ENCODE assay signal across 20 cellular contexts in the genomic region with DNA sequence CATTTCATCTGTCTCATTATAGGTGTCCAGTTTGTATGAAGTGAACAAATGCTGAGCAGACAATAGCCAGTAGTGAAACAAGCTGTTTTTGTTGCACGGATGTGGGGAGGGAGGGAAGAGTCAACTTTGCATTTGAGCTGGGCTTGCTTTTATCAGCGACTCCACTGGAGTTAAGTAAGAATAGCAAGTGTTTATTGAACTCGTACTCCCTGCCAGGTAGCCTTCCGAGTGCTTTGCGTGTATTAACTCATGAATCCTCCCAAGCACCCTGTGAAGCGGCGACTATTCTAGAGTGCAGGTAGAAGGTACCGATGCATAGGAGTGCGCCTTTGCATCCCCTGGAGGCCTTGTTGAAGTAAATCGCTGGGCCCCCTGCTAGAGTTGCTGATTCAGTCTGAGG. TPM values are rescaled to one million over a fixed set of nuclear protein-coding genes. Genes with fewer than 3 reads are reported as not detected.
A peak's percentile ranks its signal among the peaks of the same experiment; 100 is the strongest.
DNase-seq lines count a peak whose midpoint lies in the region; ATAC-seq and TF ChIP-seq lines count a peak whose summit lies in the region.
"Had no signal": no experiment of that assay in that cellular context is flagged by ENCODE, and none has a peak within 500 bp of the region (broad histone marks: within the 10 kb centered on the region; RNA-seq: fewer than 3 reads in every experiment).

No MANE protein-coding gene starts in this region.

- peak overlapping the region; percentile 89 for H3K27ac Mint-ChIP-seq in progenitor cell of endocrine pancreas
- peak overlapping the region in 1 of 2 donors; percentile 39 for H3K27ac Mint-ChIP-seq in T-cell
- H3K27ac Mint-ChIP-seq: activated B cell treated with CpG ODN at 0.5 μM for 24 hours; activated naive CD4-positive, alpha-beta T cell treated with anti-CD3 and anti-CD28 coated beads, Interleukin-2, amount 50 U/mL, for 72 hours; activated T-helper 1 cell treated with anti-CD3 and anti-CD28 coated beads, Interleukin-12 subunit alpha, Interleukin-12 subunit beta, Interleukin-2, Interleukin-4 antibody, amounts not matched to agents 30 ng/mL and 10 ng/mL and 1 ng/mL, durations not matched to agents 14 hours and 24 hours and 36 hours; natural killer cell had no signal

- H3K4me3 ChIP-seq in H7 (ENCODE audit: insufficient read depth, low read depth, low read length) (no peak overlapping the region), left lung (no peak overlapping the region)
- H3K4me3 ChIP-seq: PC-9 had no signal

- no peaks in the 10 kb centered on the region for H3K9me3 Mint-ChIP-seq in progenitor cell of endocrine pancreas (ENCODE audit: low read depth)
- no peaks in the 10 kb centered on the region for H3K9me3 Mint-ChIP-seq in T-cell
- H3K9me3 Mint-ChIP-seq: activated B cell treated with CpG ODN at 0.5 μM for 24 hours; activated naive CD4-positive, alpha-beta T cell treated with anti-CD3 and anti-CD28 coated beads, Interleukin-2, amount 50 U/mL, for 72 hours; activated T-helper 1 cell treated with anti-CD3 and anti-CD28 coated beads, Interleukin-12 subunit alpha, Interleukin-12 subunit beta, Interleukin-2, Interleukin-4 antibody, amounts not matched to agents 30 ng/mL and 10 ng/mL and 1 ng/mL, durations not matched to agents 14 hours and 24 hours and 36 hours; natural killer cell had no signal

- intact Hi-C loops in left lung (cut with DNase I): no loop called here

- CTCF ChIA-PET in T-cell (lab: Charles Lee): no interaction called here

- peaks cover 10 to 61% of the 10 kb centered on the region in 2 donors for H3K4me1 ChIP-seq in left lung

- no peaks in the 10 kb centered on the region for H3K27me3 ChIP-seq in H7 (ENCODE audit: control insufficient read depth, insufficient read depth, low read length)
- no peaks in the 10 kb centered on the region for H3K27me3 ChIP-seq in left lung

- no peaks in the 10 kb centered on the region for H3K36me3 ChIP-seq in H7 (replicated peaks; ENCODE audit: control insufficient read depth, insufficient read depth, low read length)
- no peaks in the 10 kb centered on the region for H3K36me3 ChIP-seq in left lung

- H3K36me3 Mint-ChIP-seq in progenitor cell of endocrine pancreas (ENCODE audit: insufficient read depth) (no peaks in the 10 kb centered on the region), T-cell (no peaks in the 10 kb centered on the region)
- H3K36me3 Mint-ChIP-seq: activated naive CD4-positive, alpha-beta T cell treated with anti-CD3 and anti-CD28 coated beads, Interleukin-2, amount 50 U/mL, for 72 hours; natural killer cell had no signal

- DNase-seq in H7: peak; percentile 73
- peak in 1 of 2 donors; percentile 35 for DNase-seq in left lung
- no peak for DNase-seq in progenitor cell of endocrine pancreas (ENCODE audit: low spot score, unreplicated experiment)
- DNase-seq in SKM-1 (lab: John Stamatoyannopoulos, UW; ENCODE audit: unreplicated experiment): no peak
- DNase-seq in T-cell: no peak
- DNase-seq in NCI-H2227 (lab: John Stamatoyannopoulos, UW; ENCODE audit: unreplicated experiment): no peak
- DNase-seq: activated B cell treated with CpG ODN at 0.5 μM for 24 hours; DMS79; glutamatergic neuron; natural killer cell; NCI-H1436; NCI-H82; PC-9; stimulated activated CD8-positive, alpha-beta memory T cell treated with anti-CD3 and anti-CD28 coated beads, Interleukin-4, amount 100 ng/mL, for 48 hours had no signal

- H3K4me1 Mint-ChIP-seq in progenitor cell of endocrine pancreas (ENCODE audit: low read depth): peaks cover 17% of the 10 kb centered on the region
- H3K4me1 Mint-ChIP-seq in T-cell: peaks cover 14 to 22% (median 21%) of the 10 kb centered on the region in 3 donors

- no peaks in the 10 kb centered on the region for H3K27me3 Mint-ChIP-seq in progenitor cell of endocrine pancreas
- no peaks in the 10 kb centered on the region for H3K27me3 Mint-ChIP-seq in T-cell
- H3K27me3 Mint-ChIP-seq: activated B cell treated with CpG ODN at 0.5 μM for 24 hours had no signal

- H3K9me3 ChIP-seq in left lung: no peaks in the 10 kb centered on the region

- no peak for ATAC-seq in left lung
- ATAC-seq in T-cell (replicated peaks in 1 of 4): no peak
- ATAC-seq: activated naive CD4-positive, alpha-beta T cell treated with anti-CD3 and anti-CD28 coated beads, Interleukin-2, amount 50 U/mL, for 72 hours; natural killer cell had no signal

- POLR2A ChIA-PET in T-cell (lab: Charles Lee): no interaction called here

- H3K27ac ChIP-seq in VCaP (peak overlapping the region; percentile 99), left lung (peak overlapping the region; percentile 53 to 95)
- H3K27ac ChIP-seq: PC-9 had no signal

- TF ChIP-seq CTCF in VCaP (conservative IDR thresholded peaks at IDR 0.05) (no peak), left lung (IDR thresholded peaks at IDR 0.05) (no peak), progenitor cell of endocrine pancreas (IDR thresholded peaks at IDR 0.05; ENCODE audit: unreplicated experiment) (no peak)

- H3K4me3 Mint-ChIP-seq in progenitor cell of endocrine pancreas (ENCODE audit: low read depth) (no peak overlapping the region), T-cell (no peak overlapping the region)
- H3K4me3 Mint-ChIP-seq: activated B cell treated with CpG ODN at 0.5 μM for 24 hours; activated T-helper 1 cell treated with anti-CD3 and anti-CD28 coated beads, Interleukin-12 subunit alpha, Interleukin-12 subunit beta, Interleukin-2, Interleukin-4 antibody, amounts not matched to agents 30 ng/mL and 10 ng/mL and 1 ng/mL, durations not matched to agents 14 hours and 24 hours and 36 hours; natural killer cell had no signal

RNA-seq across cellular contexts. Expression of gene ZNF444, which starts 4.7 kb away (rescaled TPM):
- 60.9 and 63.4 TPM in 2 replicates for total RNA-seq in H7 (2014; rRNA removed; shearing (Covaris generic))
- total RNA-seq in left lung (10 to 100 TPM; 35.4 to 36.8 TPM), progenitor cell of endocrine pancreas (132 and 135 TPM in 2 replicates), T-cell (10 to 100 TPM; 23.1 to 51.4 (median 46.0) TPM)

RNA-seq across cellular contexts. Expression of gene ZNF787, which starts 15.3 kb away (rescaled TPM):
- total RNA-seq in H7 (2014; rRNA removed; shearing (Covaris generic)): 84.2 and 95.4 TPM in 2 replicates
- total RNA-seq in left lung (10 to 100 TPM; 26.4 to 44.6 TPM), progenitor cell of endocrine pancreas (33.9 and 34.3 TPM in 2 replicates), T-cell (10 to 100 TPM; 20.6 to 38.6 (median 34.9) TPM)

RNA-seq across cellular contexts. Expression of gene GALP, which starts 39.4 kb away (rescaled TPM):
- total RNA-seq in H7 (2014; rRNA removed; shearing (Covaris generic)): not detected in 2 replicates
- total RNA-seq in left lung: not detected
- total RNA-seq in progenitor cell of endocrine pancreas: not detected in 2 replicates
- total RNA-seq in T-cell: not detected
- total RNA-seq: activated B cell treated with CpG ODN at 0.5 μM for 24 hours; activated naive CD4-positive, alpha-beta T cell treated with anti-CD3 and anti-CD28 coated beads, Interleukin-2, amount 50 U/mL, for 72 hours; activated T-helper 1 cell treated with anti-CD3 and anti-CD28 coated beads, Interleukin-12 subunit alpha, Interleukin-12 subunit beta, Interleukin-2, Interleukin-4 antibody, amounts not matched to agents 30 ng/mL and 10 ng/mL and 1 ng/mL, durations not matched to agents 14 hours and 24 hours and 36 hours; fibroblast of lung; HT1080; mesenteric fat pad; natural killer cell; PC-9 had no signal
